In genomic region chr19:1671716-1672037, GRCh38 we compare ENCODE assay signal across 10 cellular contexts. TPM values are rescaled to one million over a fixed set of nuclear protein-coding genes. Genes with fewer than 3 reads are reported as not detected.
DNase-seq lines count a peak whose midpoint lies in the region; ATAC-seq and TF ChIP-seq lines count a peak whose summit lies in the region.
"Had no signal": no experiment of that assay in that cellular context is flagged by ENCODE, and none has a peak within 500 bp of the region (broad histone marks: within the 10 kb centered on the region; RNA-seq: fewer than 3 reads in every experiment).

No MANE protein-coding gene starts in this region.

- H3K4me1 ChIP-seq in HCT116 (ENCODE audit: control insufficient read depth in 1 of 2, insufficient read depth in 2 of 2, low read length in 2 of 2) (peaks cover 4 to 47% of the 10 kb centered on the region in 2 experiments; a peak in 3 of 4 replicates), SK-N-SH (ENCODE audit: control insufficient read depth in 1 of 2, insufficient read depth in 2 of 2, low read depth in 1 of 2, low read length in 1 of 2) (peaks cover 0 to 5% of the 10 kb centered on the region in 2 experiments; a peak in 2 of 4 replicates), iPS-15b (ENCODE audit: control insufficient read depth, insufficient read depth, low read length) (peaks cover 4% of the 10 kb centered on the region)

- no peak for TF ChIP-seq CTCF in Calu3 (IDR thresholded peaks at IDR 0.05; ENCODE audit: unreplicated experiment)
- no peak for TF ChIP-seq CTCF in HCT116 (IDR thresholded peaks at IDR 0.05 in 2 of 3, conservative IDR thresholded peaks at IDR 0.05 in 1 of 3; ENCODE audit: borderline replicate concordance in 1 of 3, insufficient read depth in 1 of 3, low read depth in 2 of 3, low read length in 2 of 3)
- TF ChIP-seq CTCF in SK-N-SH (IDR thresholded peaks at IDR 0.05) = no peak
- no peak for TF ChIP-seq CTCF in nephron progenitor cell (IDR thresholded peaks at IDR 0.05)

- H3K9me3 Mint-ChIP-seq in Calu3 (ENCODE audit: low read depth, unreplicated experiment) (no peaks in the 10 kb centered on the region), nephron progenitor cell (no peaks in the 10 kb centered on the region)
- no peaks in the 10 kb centered on the region for H3K9me3 Mint-ChIP-seq in activated CD4-positive, alpha-beta memory T cell treated with anti-CD3 and anti-CD28 coated beads, Interleukin-2, amount 10 ng/mL, durations not matched to agents 7 days and 5 days

- H3K79me2 ChIP-seq in HCT116 (ENCODE audit: insufficient read depth, low read length) (no peaks in the 10 kb centered on the region), SK-N-SH (ENCODE audit: insufficient read depth) (no peaks in the 10 kb centered on the region)

- H2AFZ ChIP-seq in HCT116 (ENCODE audit: low read depth, low read length, poor library complexity, severe bottlenecking) = peak overlapping the region; percentile 24
- H2AFZ ChIP-seq in SK-N-SH (ENCODE audit: low read depth) = no peak overlapping the region

- no peak for DNase-seq in Calu3
- no peak for DNase-seq in HCT116 (ENCODE audit: low read depth, low spot score)
- DNase-seq in SK-N-SH = no peak
- DNase-seq in ACHN = no peak
- DNase-seq in activated CD4-positive, alpha-beta memory T cell treated with anti-CD3 and anti-CD28 coated beads, Interleukin-2, amount 10 ng/mL, durations not matched to agents 7 days and 5 days = no peak
- no peak for DNase-seq in nephron progenitor cell
- DNase-seq: mesendoderm, NCI-H1092 had no signal

- H3K4me3 ChIP-seq in HCT116 (replicated peaks in 1 of 2; ENCODE audit: low read depth in 1 of 2, low read length in 2 of 2) = peak overlapping the region; percentile 37 to 48
- peak overlapping the region in 1 of 2 experiments; percentile 48; a peak in 1 of 4 replicates for H3K4me3 ChIP-seq in SK-N-SH (ENCODE audit: low read depth in 2 of 2, low read length in 1 of 2)
- H3K4me3 ChIP-seq in iPS-15b (ENCODE audit: low read depth, low read length) = peak overlapping the region; percentile 13

- H3K4me3 Mint-ChIP-seq in Calu3 (ENCODE audit: low read depth, unreplicated experiment) (peak overlapping the region; percentile 40), nephron progenitor cell (no peak overlapping the region)
- no peak overlapping the region for H3K4me3 Mint-ChIP-seq in activated CD4-positive, alpha-beta memory T cell treated with anti-CD3 and anti-CD28 coated beads, Interleukin-2, amount 10 ng/mL, durations not matched to agents 7 days and 5 days

- POLR2A ChIA-PET in HCT116 (lab: Charles Lee) = interaction anchor here (1.6 kb wide), 1 partner anchor 75 kb away, joined by 6 read pairs; no protein-coding TSS in a partner anchor
- POLR2A ChIA-PET in SK-N-SH (lab: Yijun Ruan, JAX) = no interaction called here
- POLR2A ChIA-PET in activated CD4-positive, alpha-beta memory T cell treated with anti-CD3 and anti-CD28 coated beads, Interleukin-2, amount 10 ng/mL, durations not matched to agents 7 days and 5 days (lab: Charles Lee) = interaction anchor here (1.4 kb wide), 1 partner anchor 66 kb away, joined by 8 read pairs; the partner anchor contains the start of gene UQCR11

- H3K9me2 ChIP-seq in HCT116 (ENCODE audit: insufficient read depth) (no peaks in the 10 kb centered on the region), SK-N-SH (no peaks in the 10 kb centered on the region)

- H3K9me3 ChIP-seq in HCT116 (ENCODE audit: control insufficient read depth in 1 of 2, insufficient read depth in 1 of 2, low read depth in 1 of 2, low read length in 2 of 2) (no peaks in the 10 kb centered on the region), SK-N-SH (no peaks in the 10 kb centered on the region), iPS-15b (ENCODE audit: control insufficient read depth, insufficient read depth, low read length) (no peaks in the 10 kb centered on the region)

- in situ Hi-C loops in ACHN (cut with HindIII; ENCODE audit: low pct_ligation_motif_present, low pct_unique_long_range_greater_than_20kb, low sequenced_read_pairs) = no loop called here

- H3K27me3 Mint-ChIP-seq in Calu3 (ENCODE audit: unreplicated experiment) (peaks cover 36% of the 10 kb centered on the region), nephron progenitor cell (ENCODE audit: low read depth, poor library complexity) (peaks cover 96% of the 10 kb centered on the region)
- peaks cover 45% of the 10 kb centered on the region for H3K27me3 Mint-ChIP-seq in activated CD4-positive, alpha-beta memory T cell treated with anti-CD3 and anti-CD28 coated beads, Interleukin-2, amount 10 ng/mL, durations not matched to agents 7 days and 5 days

- RAD21 ChIA-PET in HCT116 (lab: Charles Lee; ENCODE audit: low non-redundant PET in 1 of 2, low total read pairs in 2 of 2, uncharacterized antibody in 2 of 2, unreplicated experiment in 2 of 2) = interaction anchor here (1.2 to 1.3 kb wide), 4 partner anchors 124 to 154 kb away, joined by 3 to 9 read pairs (median 5); no protein-coding TSS in a partner anchor

- peak overlapping the region; percentile 80 for H3K4me2 ChIP-seq in HCT116 (ENCODE audit: low read length)
- peak overlapping the region; percentile 74; the same call in 1 of the 2 replicates for H3K4me2 ChIP-seq in SK-N-SH

- H4K20me1 ChIP-seq in HCT116 (ENCODE audit: insufficient read depth) (no peaks in the 10 kb centered on the region), SK-N-SH (ENCODE audit: insufficient read depth) (no peaks in the 10 kb centered on the region)

- BruUV-seq in Calu3 (replicated peaks; lab: Mats Ljungman, UMichigan) (no TSS peak), HCT116 (replicated peaks; lab: Mats Ljungman, UMichigan) (no TSS peak)

- H3K4me1 Mint-ChIP-seq in Calu3 (ENCODE audit: low read depth, unreplicated experiment) = peaks cover 13% of the 10 kb centered on the region
- peaks cover 7% of the 10 kb centered on the region for H3K4me1 Mint-ChIP-seq in activated CD4-positive, alpha-beta memory T cell treated with anti-CD3 and anti-CD28 coated beads, Interleukin-2, amount 10 ng/mL, durations not matched to agents 7 days and 5 days
- peaks cover 31% of the 10 kb centered on the region for H3K4me1 Mint-ChIP-seq in nephron progenitor cell

- intact Hi-C loops in Calu3 (cut with micrococcal nuclease; ENCODE audit: unreplicated experiment) (loop anchor here (5.0 to 10.0 kb wide), 2 partner anchors 123 to 124 kb away; no protein-coding TSS in a partner anchor), HCT116 (cut with micrococcal nuclease) (loop anchor here (1.0 to 5.0 kb wide), 5 partner anchors 76 to 141 kb away; partner anchors contain the start of gene ATP8B3)

- CTCF ChIA-PET in Calu3 (lab: Charles Lee) = interaction anchor here (1.0 to 2.2 kb wide), 4 partner anchors 66 to 126 kb away, joined by 7 to 19 read pairs (median 10); no protein-coding TSS in a partner anchor
- CTCF ChIA-PET in HCT116 (lab: Charles Lee) = interaction anchor here (1.2 to 4.3 kb wide), 10 partner anchors 15 to 155 kb away, joined by 3 to 38 read pairs (median 8); no protein-coding TSS in a partner anchor
- CTCF ChIA-PET in SK-N-SH (lab: Yijun Ruan, JAX) = interaction anchor here (0.8 to 8.4 kb wide), 52 partner anchors 9 to 385 kb away, joined by 3 to 128 read pairs (median 8); partner anchors contain the start of genes TCF3 and UQCR11
- CTCF ChIA-PET in activated CD4-positive, alpha-beta memory T cell treated with anti-CD3 and anti-CD28 coated beads, Interleukin-2, amount 10 ng/mL, durations not matched to agents 7 days and 5 days (lab: Charles Lee) = interaction anchor here (1.0 to 2.5 kb wide), 13 partner anchors 21 to 154 kb away, joined by 3 to 19 read pairs (median 5); partner anchors contain the start of genes ATP8B3 and UQCR11

- TF ChIP-seq EP300 in SK-N-SH (IDR thresholded peaks at IDR 0.05; ENCODE audit: borderline replicate concordance in 1 of 2, low read depth in 1 of 2, low read length in 1 of 2) = no peak

- no peaks in the 10 kb centered on the region for H3K27me3 ChIP-seq in HCT116 (ENCODE audit: insufficient read depth, low read length)
- H3K27me3 ChIP-seq in SK-N-SH (ENCODE audit: insufficient read depth) = peaks cover 54% of the 10 kb centered on the region
- peaks cover 73% of the 10 kb centered on the region for H3K27me3 ChIP-seq in iPS-15b (ENCODE audit: control insufficient read depth, insufficient read depth, low read length)

- H3K36me3 ChIP-seq in HCT116 (ENCODE audit: control insufficient read depth in 1 of 2, insufficient read depth in 2 of 2, low read length in 2 of 2) (no peaks in the 10 kb centered on the region), SK-N-SH (replicated peaks in 1 of 2; ENCODE audit: control insufficient read depth in 1 of 2, insufficient read depth in 2 of 2, low read length in 1 of 2) (no peaks in the 10 kb centered on the region), iPS-15b (ENCODE audit: control insufficient read depth, insufficient read depth, low read length) (no peaks in the 10 kb centered on the region)

- H3K9ac ChIP-seq in HCT116 (ENCODE audit: low read length) = peak overlapping the region; percentile 47
- H3K9ac ChIP-seq in SK-N-SH = no peak overlapping the region
- no peak overlapping the region for H3K9ac ChIP-seq in iPS-15b (ENCODE audit: low read depth, low read length)

- H3K27ac ChIP-seq in HCT116 (ENCODE audit: low read depth, low read length) = no peak overlapping the region
- no peak overlapping the region for H3K27ac ChIP-seq in SK-N-SH (ENCODE audit: low read depth in 2 of 2, low read length in 1 of 2)

- no peak for TF ChIP-seq POLR2A in HCT116 (IDR thresholded peaks at IDR 0.05; ENCODE audit: borderline replicate concordance, extremely low read depth, insufficient read depth, insufficient read length)

- WGBS in SK-N-SH (ENCODE audit: low lambda C conversion rate) = 15% methylated on average over 11 of the region's 17 CpGs

- peaks cover 12% of the 10 kb centered on the region for H3F3A ChIP-seq in SK-N-SH (replicated peaks; ENCODE audit: insufficient read depth)

- peak; percentile 76 for ATAC-seq in HCT116
- no peak for ATAC-seq in HG02678 (IDR thresholded peaks at IDR 0.05; ENCODE audit: unreplicated experiment)

- peaks cover 5% of the 10 kb centered on the region for H3K36me3 Mint-ChIP-seq in Calu3 (ENCODE audit: insufficient read depth, unreplicated experiment)
- no peaks in the 10 kb centered on the region for H3K36me3 Mint-ChIP-seq in activated CD4-positive, alpha-beta memory T cell treated with anti-CD3 and anti-CD28 coated beads, Interleukin-2, amount 10 ng/mL, durations not matched to agents 7 days and 5 days (ENCODE audit: low read depth)
- no peaks in the 10 kb centered on the region for H3K36me3 Mint-ChIP-seq in nephron progenitor cell (ENCODE audit: low read depth)

- TF ChIP-seq RAD21 in HCT116 (IDR thresholded peaks at IDR 0.05; ENCODE audit: low read depth) = no peak
- TF ChIP-seq RAD21 in SK-N-SH (IDR thresholded peaks at IDR 0.05; ENCODE audit: low read length) = no peak

- H3K27ac Mint-ChIP-seq in Calu3 (ENCODE audit: unreplicated experiment) (no peak overlapping the region), nephron progenitor cell (no peak overlapping the region)
- no peak overlapping the region for H3K27ac Mint-ChIP-seq in activated CD4-positive, alpha-beta memory T cell treated with anti-CD3 and anti-CD28 coated beads, Interleukin-2, amount 10 ng/mL, durations not matched to agents 7 days and 5 days

RNA-seq across cellular contexts. Expression of gene TCF3, which starts 19.3 kb away (rescaled TPM):
- total RNA-seq in Calu3 (2022) = 102 and 110 TPM in 2 replicates
- total RNA-seq in HCT116 (2021; ENCODE audit: unreplicated experiment) = 208 TPM
- 151 and 165 TPM in 2 replicates for polyA plus RNA-seq in HCT116 (2012)
- 81.3 and 104 TPM in 2 replicates for polyA plus RNA-seq in SK-N-SH (2012; rRNA removed)
- polyA plus RNA-seq in SK-N-SH (2012; cell fraction: cytosol; rRNA removed) = 49.6 and 82.9 TPM in 2 replicates
- polyA plus RNA-seq in SK-N-SH (2012; cell fraction: nucleus; rRNA removed) = 173 and 175 TPM in 2 replicates
- total RNA-seq in activated CD4-positive, alpha-beta memory T cell treated with anti-CD3 and anti-CD28 coated beads, Interleukin-2, amount 10 ng/mL, durations not matched to agents 7 days and 5 days = 10 to 100 TPM; 67.3 to 71.2 TPM
